8 cellular contexts compared by ENCODE assay signal in genomic region chr6:123803862-123804681, GRCh38. TPM values are rescaled to one million over a fixed set of nuclear protein-coding genes. Genes with fewer than 3 reads are reported as not detected.
DNase-seq lines count a peak whose midpoint lies in the region; ATAC-seq and TF ChIP-seq lines count a peak whose summit lies in the region.

Gene NKAIN2 (plus strand): TSS chr6:123803865.

- intact Hi-C loops in activated CD8-positive, alpha-beta T cell treated with anti-CD3 and anti-CD28 coated beads for 36 hours (cut with micrococcal nuclease): loop anchor here (10.0 kb wide), 1 partner anchor 1051 kb away; no protein-coding TSS in a partner anchor

- DNase-seq in NCI-H1048 (lab: John Stamatoyannopoulos, UW) (peak; percentile 30), glutamatergic neuron (peak; percentile 74), nucleus accumbens (lab: John Stamatoyannopoulos, UW) (peak in 48 of 56 donors; percentile 7 to 69 (median 42)), GM03348 (ENCODE audit: low spot score) (no peak), COLO829 (ENCODE audit: low spot score) (no peak)
- DNase-seq in activated CD8-positive, alpha-beta T cell treated with anti-CD3 and anti-CD28 coated beads for 36 hours: no peak

- H3K36me3 ChIP-seq in ES-I3 (ENCODE audit: insufficient read depth, low read length): no peaks in the 10 kb centered on the region

- H3K4me1 Mint-ChIP-seq in activated CD8-positive, alpha-beta T cell treated with anti-CD3 and anti-CD28 coated beads for 36 hours (ENCODE audit: low read depth): peaks cover 10% of the 10 kb centered on the region
- no peaks in the 10 kb centered on the region for H3K4me1 Mint-ChIP-seq in glutamatergic neuron (ENCODE audit: low read depth, unreplicated experiment)

- no peaks in the 10 kb centered on the region for H3K9me3 Mint-ChIP-seq in activated CD8-positive, alpha-beta T cell treated with anti-CD3 and anti-CD28 coated beads for 36 hours
- H3K9me3 Mint-ChIP-seq in glutamatergic neuron (ENCODE audit: unreplicated experiment): peaks cover 4% of the 10 kb centered on the region

- no peak within 1 kb of the TSS for H3K27ac Mint-ChIP-seq in activated CD8-positive, alpha-beta T cell treated with anti-CD3 and anti-CD28 coated beads for 36 hours
- no peak within 1 kb of the TSS for H3K27ac Mint-ChIP-seq in glutamatergic neuron (ENCODE audit: unreplicated experiment)

- CTCF ChIA-PET in activated CD8-positive, alpha-beta T cell treated with anti-CD3 and anti-CD28 coated beads for 36 hours (lab: Charles Lee): no interaction called here

- H3K9me3 ChIP-seq in ES-I3 (ENCODE audit: control insufficient read depth, insufficient read depth, low read length): no peaks in the 10 kb centered on the region

- no peaks in the 10 kb centered on the region for H3K4me1 ChIP-seq in ES-I3 (ENCODE audit: insufficient read depth, low read length)

- peaks cover 39% of the 10 kb centered on the region for H3K27me3 Mint-ChIP-seq in activated CD8-positive, alpha-beta T cell treated with anti-CD3 and anti-CD28 coated beads for 36 hours
- H3K27me3 Mint-ChIP-seq in glutamatergic neuron (ENCODE audit: unreplicated experiment): peaks cover 5% of the 10 kb centered on the region

- peak within 1 kb of the TSS; percentile 57; the same call in 1 of the 2 replicates for H3K9ac ChIP-seq in ES-I3 (ENCODE audit: low read depth, low read length)

- POLR2A ChIA-PET in activated CD8-positive, alpha-beta T cell treated with anti-CD3 and anti-CD28 coated beads for 36 hours (lab: Charles Lee): no interaction called here

- peak within 1 kb of the TSS; percentile 56 for H3K4me3 Mint-ChIP-seq in activated CD8-positive, alpha-beta T cell treated with anti-CD3 and anti-CD28 coated beads for 36 hours
- peak within 1 kb of the TSS; percentile 90 for H3K4me3 Mint-ChIP-seq in glutamatergic neuron (ENCODE audit: unreplicated experiment)

- TF ChIP-seq CTCF in activated CD8-positive, alpha-beta T cell treated with anti-CD3 and anti-CD28 coated beads for 36 hours (IDR thresholded peaks at IDR 0.05): no peak
- no peak for TF ChIP-seq CTCF in glutamatergic neuron (IDR thresholded peaks at IDR 0.05; ENCODE audit: partially characterized antibody, unreplicated experiment)

- peak; percentile 14 for ATAC-seq in GM21619 (IDR thresholded peaks at IDR 0.05; ENCODE audit: unreplicated experiment)
- peak; percentile 31 for ATAC-seq in activated CD8-positive, alpha-beta T cell treated with anti-CD3 and anti-CD28 coated beads for 36 hours

- no peaks in the 10 kb centered on the region for H3K36me3 Mint-ChIP-seq in activated CD8-positive, alpha-beta T cell treated with anti-CD3 and anti-CD28 coated beads for 36 hours (ENCODE audit: low read depth)
- H3K36me3 Mint-ChIP-seq in glutamatergic neuron (ENCODE audit: unreplicated experiment): no peaks in the 10 kb centered on the region

RNA-seq across cellular contexts. Expression of gene NKAIN2, which starts in this region (rescaled TPM):
- total RNA-seq in activated CD8-positive, alpha-beta T cell treated with anti-CD3 and anti-CD28 coated beads for 36 hours: not detected
- 0.56 TPM for total RNA-seq in glutamatergic neuron (ENCODE audit: unreplicated experiment)

Comparison
In these comparisons a context has a peak if more than half of its experiments do, and no peak if none do; other contexts are left out.
1. Peak in ATAC-seq in activated CD8-positive, alpha-beta T cell treated with anti-CD3 and anti-CD28 coated beads for 36 hours; RNA of the gene not detected or under 1 TPM.
2. Peak in DNase-seq in glutamatergic neuron; RNA of the gene not detected or under 1 TPM.
3. DNase-seq: peak in NCI-H1048 (single experiment) and nucleus accumbens (48 of 56); none in activated CD8-positive, alpha-beta T cell treated with anti-CD3 and anti-CD28 coated beads for 36 hours (single experiment), GM03348 (single experiment) and COLO829 (single experiment).